ENCODE assay signal across 17 cellular contexts in the genomic region with DNA sequence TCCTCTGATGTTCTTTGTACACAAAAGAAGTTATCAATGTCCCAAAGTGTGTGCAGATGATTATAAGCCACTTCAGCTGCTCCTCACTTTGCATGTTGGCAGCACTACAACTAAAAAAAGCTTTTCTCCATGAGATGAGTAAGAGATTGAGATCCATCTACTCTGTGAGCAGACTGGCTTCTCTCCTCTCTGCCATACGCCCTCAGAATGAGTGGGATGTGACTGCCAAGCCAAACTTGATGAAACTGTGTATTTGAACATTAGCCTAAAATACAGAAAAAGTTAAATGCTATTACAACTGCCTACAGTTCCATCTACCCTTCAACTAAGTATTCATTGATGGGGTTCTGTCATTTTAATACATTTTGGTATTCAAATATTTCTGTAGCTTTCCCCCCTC.
"Had no signal": no experiment of that assay in that cellular context is flagged by ENCODE, and none has a peak within 500 bp of the region (broad histone marks: within the 10 kb centered on the region; RNA-seq: fewer than 3 reads in every experiment).

No MANE protein-coding gene starts in this region.

- H3K27me3 Mint-ChIP-seq: activated CD4-positive, alpha-beta memory T cell treated with anti-CD3 and anti-CD28 coated beads, Interleukin-2, amount 10 ng/mL, durations not matched to agents 7 days and 5 days; activated CD4-positive, alpha-beta T cell treated with anti-CD3 and anti-CD28 coated beads, Interleukin-2, amount 10 ng/mL, durations not matched to agents 24 days and 14 days; activated CD8-positive, alpha-beta memory T cell treated with anti-CD3 and anti-CD28 coated beads, Interleukin-2, amount 10 ng/mL, durations not matched to agents 7 days and 5 days; activated naive CD4-positive, alpha-beta T cell treated with anti-CD3 and anti-CD28 coated beads, Interleukin-2, amount 50 U/mL, for 24 hours; memory B cell; progenitor cell of endocrine pancreas had no signal

- H3K4me1 Mint-ChIP-seq: activated CD4-positive, alpha-beta memory T cell treated with anti-CD3 and anti-CD28 coated beads, Interleukin-2, amount 10 ng/mL, durations not matched to agents 7 days and 5 days; activated CD4-positive, alpha-beta T cell treated with anti-CD3 and anti-CD28 coated beads, Interleukin-2, amount 10 ng/mL, durations not matched to agents 24 days and 14 days; activated CD8-positive, alpha-beta memory T cell treated with anti-CD3 and anti-CD28 coated beads, Interleukin-2, amount 10 ng/mL, durations not matched to agents 7 days and 5 days; activated naive CD4-positive, alpha-beta T cell treated with anti-CD3 and anti-CD28 coated beads, Interleukin-2, amount 50 U/mL, for 24 hours; memory B cell; neural crest cell had no signal

- H3K36me3 Mint-ChIP-seq: activated CD8-positive, alpha-beta memory T cell treated with anti-CD3 and anti-CD28 coated beads, Interleukin-2, amount 10 ng/mL, durations not matched to agents 7 days and 5 days; activated naive CD4-positive, alpha-beta T cell treated with anti-CD3 and anti-CD28 coated beads, Interleukin-2, amount 50 U/mL, for 24 hours had no signal

- H3K9me3 Mint-ChIP-seq: activated naive CD4-positive, alpha-beta T cell treated with anti-CD3 and anti-CD28 coated beads, Interleukin-2, amount 50 U/mL, for 24 hours had no signal

- DNase-seq: activated CD4-positive, alpha-beta memory T cell treated with anti-CD3 and anti-CD28 coated beads, Interleukin-2, amount 10 ng/mL, durations not matched to agents 7 days and 5 days; activated CD4-positive, alpha-beta T cell treated with anti-CD3 and anti-CD28 coated beads, Interleukin-2, amount 10 ng/mL, durations not matched to agents 24 days and 14 days; activated CD8-positive, alpha-beta memory T cell treated with anti-CD3 and anti-CD28 coated beads, Interleukin-2, amount 10 ng/mL, durations not matched to agents 7 days and 5 days; activated gamma-delta T cell; body of pancreas; heart right ventricle; left colon; occipital lobe; spleen; stimulated activated CD4-positive, alpha-beta T cell treated with anti-CD3 and anti-CD28 coated beads, Interleukin-4, amount 100 ng/mL, for 1 hour; stimulated activated naive CD4-positive, alpha-beta T cell; upper lobe of left lung had no signal

- ATAC-seq: activated CD8-positive, alpha-beta memory T cell treated with anti-CD3 and anti-CD28 coated beads, Interleukin-2, amount 10 ng/mL, durations not matched to agents 7 days and 5 days; body of pancreas; heart right ventricle; left colon had no signal

- H3K4me3 Mint-ChIP-seq: activated CD4-positive, alpha-beta memory T cell treated with anti-CD3 and anti-CD28 coated beads, Interleukin-2, amount 10 ng/mL, durations not matched to agents 7 days and 5 days; activated CD4-positive, alpha-beta T cell treated with anti-CD3 and anti-CD28 coated beads, Interleukin-2, amount 10 ng/mL, durations not matched to agents 24 days and 14 days; activated CD8-positive, alpha-beta memory T cell treated with anti-CD3 and anti-CD28 coated beads, Interleukin-2, amount 10 ng/mL, durations not matched to agents 7 days and 5 days; activated naive CD4-positive, alpha-beta T cell treated with anti-CD3 and anti-CD28 coated beads, Interleukin-2, amount 50 U/mL, for 24 hours; activated T-helper 1 cell treated with anti-CD3 and anti-CD28 coated beads, Interleukin-12 subunit alpha, Interleukin-12 subunit beta, Interleukin-2, Interleukin-4 antibody, amounts not matched to agents 30 ng/mL and 10 ng/mL and 1 ng/mL, durations not matched to agents 14 hours and 24 hours and 36 hours; memory B cell; neural crest cell had no signal

- H3K27ac Mint-ChIP-seq: activated CD4-positive, alpha-beta memory T cell treated with anti-CD3 and anti-CD28 coated beads, Interleukin-2, amount 10 ng/mL, durations not matched to agents 7 days and 5 days; activated CD4-positive, alpha-beta T cell treated with anti-CD3 and anti-CD28 coated beads, Interleukin-2, amount 10 ng/mL, durations not matched to agents 24 days and 14 days; activated CD8-positive, alpha-beta memory T cell treated with anti-CD3 and anti-CD28 coated beads, Interleukin-2, amount 10 ng/mL, durations not matched to agents 7 days and 5 days; activated naive CD4-positive, alpha-beta T cell treated with anti-CD3 and anti-CD28 coated beads, Interleukin-2, amount 50 U/mL, for 24 hours; activated T-helper 1 cell treated with anti-CD3 and anti-CD28 coated beads, Interleukin-12 subunit alpha, Interleukin-12 subunit beta, Interleukin-2, Interleukin-4 antibody, amounts not matched to agents 30 ng/mL and 10 ng/mL and 1 ng/mL, durations not matched to agents 14 hours and 24 hours and 36 hours; memory B cell; progenitor cell of endocrine pancreas had no signal
